Comparison of ENCODE assay signal across 1 cellular context in the genomic region with DNA sequence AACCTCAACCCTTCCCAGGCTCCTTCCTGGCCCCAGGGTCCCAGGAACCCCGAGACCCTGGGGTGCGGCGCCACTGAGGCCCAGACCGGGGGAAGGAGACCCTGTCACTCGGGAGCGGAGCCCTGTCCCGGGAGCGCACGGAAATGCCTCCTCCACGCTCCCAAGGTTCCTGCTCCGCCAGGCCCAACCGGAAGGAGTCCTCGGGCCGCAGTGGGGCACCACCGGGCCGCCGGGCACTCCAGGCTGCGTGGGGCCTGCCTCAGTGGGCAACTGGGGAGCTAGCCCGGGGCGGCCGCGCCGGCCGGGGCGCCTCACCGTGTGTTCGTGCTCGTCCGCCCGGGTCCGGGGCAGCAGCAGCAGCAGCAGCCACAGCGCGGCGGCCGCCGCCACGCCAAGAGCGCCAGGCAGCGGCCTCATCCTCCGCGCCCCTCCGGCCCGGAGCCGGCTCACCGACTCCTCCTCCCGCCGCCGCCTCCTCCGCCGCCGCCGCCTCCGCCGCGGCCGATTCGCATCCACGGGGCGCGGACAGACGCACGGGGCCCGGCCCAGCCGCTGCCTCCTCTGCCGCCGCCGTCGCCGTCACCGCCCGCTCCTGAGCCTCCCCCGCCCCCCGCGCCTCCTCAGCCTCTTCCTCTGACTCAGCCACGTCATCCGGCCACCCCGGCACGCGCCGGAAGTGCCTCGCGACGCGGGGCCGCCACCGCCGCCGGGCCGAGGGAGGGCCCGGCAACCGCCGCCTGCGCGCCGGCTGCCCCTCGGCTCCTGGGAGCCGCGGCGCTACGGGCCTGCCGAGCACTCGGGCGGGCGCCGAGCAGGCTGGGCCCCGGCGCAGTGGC.
TF ChIP-seq lines count a peak whose summit lies in the region.

A gene (minus strand): TSS at position 594 of the 836 bp plus-strand sequence. CDS start 177 bp downstream, at position 417.

TF ChIP-seq in K562, 482 proteins besides CTCF, POLR2A, EP300 and RAD21 (continued from another document and continues in another):
- TF ChIP-seq NCOA1 (IDR thresholded peaks at IDR 0.05; ENCODE audit: low read depth) (peak; percentile 79; the same call in 1 of the 2 replicates), HEY1 (CRISPR knock-in tag; IDR thresholded peaks at IDR 0.05; ENCODE audit: borderline replicate concordance) (no peak), EWSR1 (IDR thresholded peaks at IDR 0.05; ENCODE audit: borderline replicate concordance, low read depth, partially characterized antibody) (no peak), CREM (IDR thresholded peaks at IDR 0.05; ENCODE audit: low read depth) (peak; percentile 93), CBX8 (IDR thresholded peaks at IDR 0.05; ENCODE audit: borderline replicate concordance, extremely low read depth, low read depth, low read length, poor library complexity, severe bottlenecking) (no peak), LCOR (CRISPR knock-in tag; IDR thresholded peaks at IDR 0.05) (0 out of 2 replicates have a peak, but pooled peaks have one; percentile 49), KLF16 (IDR thresholded peaks at IDR 0.05) (no peak), FIP1L1 (IDR thresholded peaks at IDR 0.05; ENCODE audit: low read depth, low read length, poor library complexity, severe bottlenecking) (peak; percentile 11), ZNF551 (CRISPR knock-in tag; IDR thresholded peaks at IDR 0.05) (no peak), GABPB1 (CRISPR knock-in tag; IDR thresholded peaks at IDR 0.05) (peak; percentile 91), BHLHE40 (IDR thresholded peaks at IDR 0.05; ENCODE audit: low read length) (peak; percentile 85), KDM4B (IDR thresholded peaks at IDR 0.05; ENCODE audit: borderline replicate concordance in 2 of 2, low read depth in 1 of 2) (0 out of 4 replicates have a peak, but pooled peaks of 1 of the 2 experiments have one; percentile 48), ZNF780A (CRISPR knock-in tag; IDR thresholded peaks at IDR 0.05) (no peak), POLR2H (tag; IDR thresholded peaks at IDR 0.05; ENCODE audit: low read depth) (peak; percentile 64; the same call in 1 of the 2 replicates), FOSL1 (tag; conservative IDR thresholded peaks at IDR 0.05) (peak; percentile 91), CREB1 (IDR thresholded peaks at IDR 0.05) (peak; percentile 87), CREB1 (CRISPR knock-in tag; IDR thresholded peaks at IDR 0.05) (0 out of 2 replicates have a peak, but pooled peaks have one; percentile 58), TRIM24 (IDR thresholded peaks at IDR 0.05) (peak in 1 of 2 experiments; percentile 80; a peak in 2 of 4 replicates), SAFB2 (IDR thresholded peaks at IDR 0.05; ENCODE audit: borderline replicate concordance, low read depth, low read length, severe bottlenecking) (no peak), IRF2 (CRISPR knock-in tag; IDR thresholded peaks at IDR 0.05) (no peak), ZNF699 (CRISPR knock-in tag; IDR thresholded peaks at IDR 0.05; ENCODE audit: insufficient replicate concordance) (no peak), NR3C1 (CRISPR knock-in tag; IDR thresholded peaks at IDR 0.05) (peak; percentile 64; the same call in 1 of the 2 replicates), EP400 (IDR thresholded peaks at IDR 0.05) (peak; percentile 61; the same call in 1 of the 2 replicates), RBFOX2 (IDR thresholded peaks at IDR 0.05; ENCODE audit: low read depth, low read length) (peak; percentile 91), ELF1 (tag; IDR thresholded peaks at IDR 0.05) (peak; percentile 63), CXXC5 (CRISPR knock-in tag; IDR thresholded peaks at IDR 0.05) (peak; percentile 91), ZNF282 (CRISPR knock-in tag; IDR thresholded peaks at IDR 0.05) (no peak), TEAD4 (IDR thresholded peaks at IDR 0.05; ENCODE audit: low read length) (peak; percentile 19; the same call in 1 of the 2 replicates), TEAD4 (CRISPR knock-in tag; IDR thresholded peaks at IDR 0.05; ENCODE audit: borderline replicate concordance) (no peak), RB1 (IDR thresholded peaks at IDR 0.05; ENCODE audit: low read depth) (peak; percentile 84), ZNF717 (CRISPR knock-in tag; IDR thresholded peaks at IDR 0.05) (no peak), CCNT2 (IDR thresholded peaks at IDR 0.05; ENCODE audit: borderline replicate concordance, extremely low read depth, insufficient read length, low read depth, low read length) (peak; percentile 90), POLR2G (IDR thresholded peaks at IDR 0.05; ENCODE audit: low read depth, low read length) (peak; percentile 92), TAF1 (IDR thresholded peaks at IDR 0.05; ENCODE audit: control insufficient read depth, extremely low read depth, insufficient read depth, low read length, severe bottlenecking) (peak; percentile 62), MXI1 (IDR thresholded peaks at IDR 0.05; ENCODE audit: low read depth, low read length) (no peak)
- TF ChIP-seq, protein P1, sequence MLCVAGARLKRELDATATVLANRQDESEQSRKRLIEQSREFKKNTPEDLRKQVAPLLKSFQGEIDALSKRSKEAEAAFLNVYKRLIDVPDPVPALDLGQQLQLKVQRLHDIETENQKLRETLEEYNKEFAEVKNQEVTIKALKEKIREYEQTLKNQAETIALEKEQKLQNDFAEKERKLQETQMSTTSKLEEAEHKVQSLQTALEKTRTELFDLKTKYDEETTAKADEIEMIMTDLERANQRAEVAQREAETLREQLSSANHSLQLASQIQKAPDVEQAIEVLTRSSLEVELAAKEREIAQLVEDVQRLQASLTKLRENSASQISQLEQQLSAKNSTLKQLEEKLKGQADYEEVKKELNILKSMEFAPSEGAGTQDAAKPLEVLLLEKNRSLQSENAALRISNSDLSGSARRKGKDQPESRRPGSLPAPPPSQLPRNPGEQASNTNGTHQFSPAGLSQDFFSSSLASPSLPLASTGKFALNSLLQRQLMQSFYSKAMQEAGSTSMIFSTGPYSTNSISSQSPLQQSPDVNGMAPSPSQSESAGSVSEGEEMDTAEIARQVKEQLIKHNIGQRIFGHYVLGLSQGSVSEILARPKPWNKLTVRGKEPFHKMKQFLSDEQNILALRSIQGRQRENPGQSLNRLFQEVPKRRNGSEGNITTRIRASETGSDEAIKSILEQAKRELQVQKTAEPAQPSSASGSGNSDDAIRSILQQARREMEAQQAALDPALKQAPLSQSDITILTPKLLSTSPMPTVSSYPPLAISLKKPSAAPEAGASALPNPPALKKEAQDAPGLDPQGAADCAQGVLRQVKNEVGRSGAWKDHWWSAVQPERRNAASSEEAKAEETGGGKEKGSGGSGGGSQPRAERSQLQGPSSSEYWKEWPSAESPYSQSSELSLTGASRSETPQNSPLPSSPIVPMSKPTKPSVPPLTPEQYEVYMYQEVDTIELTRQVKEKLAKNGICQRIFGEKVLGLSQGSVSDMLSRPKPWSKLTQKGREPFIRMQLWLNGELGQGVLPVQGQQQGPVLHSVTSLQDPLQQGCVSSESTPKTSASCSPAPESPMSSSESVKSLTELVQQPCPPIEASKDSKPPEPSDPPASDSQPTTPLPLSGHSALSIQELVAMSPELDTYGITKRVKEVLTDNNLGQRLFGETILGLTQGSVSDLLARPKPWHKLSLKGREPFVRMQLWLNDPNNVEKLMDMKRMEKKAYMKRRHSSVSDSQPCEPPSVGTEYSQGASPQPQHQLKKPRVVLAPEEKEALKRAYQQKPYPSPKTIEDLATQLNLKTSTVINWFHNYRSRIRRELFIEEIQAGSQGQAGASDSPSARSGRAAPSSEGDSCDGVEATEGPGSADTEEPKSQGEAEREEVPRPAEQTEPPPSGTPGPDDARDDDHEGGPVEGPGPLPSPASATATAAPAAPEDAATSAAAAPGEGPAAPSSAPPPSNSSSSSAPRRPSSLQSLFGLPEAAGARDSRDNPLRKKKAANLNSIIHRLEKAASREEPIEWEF (CRISPR knock-in tag; IDR thresholded peaks at IDR 0.05), result no peak
- TF ChIP-seq, protein P2, sequence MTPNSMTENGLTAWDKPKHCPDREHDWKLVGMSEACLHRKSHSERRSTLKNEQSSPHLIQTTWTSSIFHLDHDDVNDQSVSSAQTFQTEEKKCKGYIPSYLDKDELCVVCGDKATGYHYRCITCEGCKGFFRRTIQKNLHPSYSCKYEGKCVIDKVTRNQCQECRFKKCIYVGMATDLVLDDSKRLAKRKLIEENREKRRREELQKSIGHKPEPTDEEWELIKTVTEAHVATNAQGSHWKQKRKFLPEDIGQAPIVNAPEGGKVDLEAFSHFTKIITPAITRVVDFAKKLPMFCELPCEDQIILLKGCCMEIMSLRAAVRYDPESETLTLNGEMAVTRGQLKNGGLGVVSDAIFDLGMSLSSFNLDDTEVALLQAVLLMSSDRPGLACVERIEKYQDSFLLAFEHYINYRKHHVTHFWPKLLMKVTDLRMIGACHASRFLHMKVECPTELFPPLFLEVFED (CRISPR knock-in tag; conservative IDR thresholded peaks at IDR 0.05), result no peak
- TF ChIP-seq, protein P3, sequence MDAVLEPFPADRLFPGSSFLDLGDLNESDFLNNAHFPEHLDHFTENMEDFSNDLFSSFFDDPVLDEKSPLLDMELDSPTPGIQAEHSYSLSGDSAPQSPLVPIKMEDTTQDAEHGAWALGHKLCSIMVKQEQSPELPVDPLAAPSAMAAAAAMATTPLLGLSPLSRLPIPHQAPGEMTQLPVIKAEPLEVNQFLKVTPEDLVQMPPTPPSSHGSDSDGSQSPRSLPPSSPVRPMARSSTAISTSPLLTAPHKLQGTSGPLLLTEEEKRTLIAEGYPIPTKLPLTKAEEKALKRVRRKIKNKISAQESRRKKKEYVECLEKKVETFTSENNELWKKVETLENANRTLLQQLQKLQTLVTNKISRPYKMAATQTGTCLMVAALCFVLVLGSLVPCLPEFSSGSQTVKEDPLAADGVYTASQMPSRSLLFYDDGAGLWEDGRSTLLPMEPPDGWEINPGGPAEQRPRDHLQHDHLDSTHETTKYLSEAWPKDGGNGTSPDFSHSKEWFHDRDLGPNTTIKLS (IDR thresholded peaks at IDR 0.05; ENCODE audit: borderline replicate concordance, low read depth), result peak; percentile 95
- TF ChIP-seq, protein P4, sequence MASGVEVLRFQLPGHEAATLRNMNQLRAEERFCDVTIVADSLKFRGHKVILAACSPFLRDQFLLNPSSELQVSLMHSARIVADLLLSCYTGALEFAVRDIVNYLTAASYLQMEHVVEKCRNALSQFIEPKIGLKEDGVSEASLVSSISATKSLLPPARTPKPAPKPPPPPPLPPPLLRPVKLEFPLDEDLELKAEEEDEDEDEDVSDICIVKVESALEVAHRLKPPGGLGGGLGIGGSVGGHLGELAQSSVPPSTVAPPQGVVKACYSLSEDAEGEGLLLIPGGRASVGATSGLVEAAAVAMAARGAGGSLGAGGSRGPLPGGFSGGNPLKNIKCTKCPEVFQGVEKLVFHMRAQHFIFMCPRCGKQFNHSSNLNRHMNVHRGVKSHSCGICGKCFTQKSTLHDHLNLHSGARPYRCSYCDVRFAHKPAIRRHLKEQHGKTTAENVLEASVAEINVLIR (CRISPR knock-in tag; IDR thresholded peaks at IDR 0.05), result peak; percentile 49; the same call in 1 of the 2 replicates
- TF ChIP-seq, protein P5, sequence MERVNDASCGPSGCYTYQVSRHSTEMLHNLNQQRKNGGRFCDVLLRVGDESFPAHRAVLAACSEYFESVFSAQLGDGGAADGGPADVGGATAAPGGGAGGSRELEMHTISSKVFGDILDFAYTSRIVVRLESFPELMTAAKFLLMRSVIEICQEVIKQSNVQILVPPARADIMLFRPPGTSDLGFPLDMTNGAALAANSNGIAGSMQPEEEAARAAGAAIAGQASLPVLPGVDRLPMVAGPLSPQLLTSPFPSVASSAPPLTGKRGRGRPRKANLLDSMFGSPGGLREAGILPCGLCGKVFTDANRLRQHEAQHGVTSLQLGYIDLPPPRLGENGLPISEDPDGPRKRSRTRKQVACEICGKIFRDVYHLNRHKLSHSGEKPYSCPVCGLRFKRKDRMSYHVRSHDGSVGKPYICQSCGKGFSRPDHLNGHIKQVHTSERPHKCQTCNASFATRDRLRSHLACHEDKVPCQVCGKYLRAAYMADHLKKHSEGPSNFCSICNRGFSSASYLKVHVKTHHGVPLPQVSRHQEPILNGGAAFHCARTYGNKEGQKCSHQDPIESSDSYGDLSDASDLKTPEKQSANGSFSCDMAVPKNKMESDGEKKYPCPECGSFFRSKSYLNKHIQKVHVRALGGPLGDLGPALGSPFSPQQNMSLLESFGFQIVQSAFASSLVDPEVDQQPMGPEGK (CRISPR knock-in tag; IDR thresholded peaks at IDR 0.05; ENCODE audit: borderline replicate concordance), result no peak
- TF ChIP-seq, protein P6, sequence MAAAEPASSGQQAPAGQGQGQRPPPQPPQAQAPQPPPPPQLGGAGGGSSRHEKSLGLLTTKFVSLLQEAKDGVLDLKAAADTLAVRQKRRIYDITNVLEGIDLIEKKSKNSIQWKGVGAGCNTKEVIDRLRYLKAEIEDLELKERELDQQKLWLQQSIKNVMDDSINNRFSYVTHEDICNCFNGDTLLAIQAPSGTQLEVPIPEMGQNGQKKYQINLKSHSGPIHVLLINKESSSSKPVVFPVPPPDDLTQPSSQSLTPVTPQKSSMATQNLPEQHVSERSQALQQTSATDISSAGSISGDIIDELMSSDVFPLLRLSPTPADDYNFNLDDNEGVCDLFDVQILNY (CRISPR knock-in tag; IDR thresholded peaks at IDR 0.05), result no peak
- TF ChIP-seq, protein P7, sequence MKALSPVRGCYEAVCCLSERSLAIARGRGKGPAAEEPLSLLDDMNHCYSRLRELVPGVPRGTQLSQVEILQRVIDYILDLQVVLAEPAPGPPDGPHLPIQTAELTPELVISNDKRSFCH (CRISPR knock-in tag; IDR thresholded peaks at IDR 0.05), result no peak
- TF ChIP-seq, protein P7 (tag; IDR thresholded peaks at IDR 0.05), result 0 out of 2 replicates have a peak, but pooled peaks have one; percentile 3
- TF ChIP-seq, protein P8, sequence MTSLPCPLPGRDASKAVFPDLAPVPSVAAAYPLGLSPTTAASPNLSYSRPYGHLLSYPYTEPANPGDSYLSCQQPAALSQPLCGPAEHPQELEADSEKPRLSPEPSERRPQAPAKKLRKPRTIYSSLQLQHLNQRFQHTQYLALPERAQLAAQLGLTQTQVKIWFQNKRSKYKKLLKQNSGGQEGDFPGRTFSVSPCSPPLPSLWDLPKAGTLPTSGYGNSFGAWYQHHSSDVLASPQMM (CRISPR knock-in tag; IDR thresholded peaks at IDR 0.05), result no peak
- TF ChIP-seq, protein P9, sequence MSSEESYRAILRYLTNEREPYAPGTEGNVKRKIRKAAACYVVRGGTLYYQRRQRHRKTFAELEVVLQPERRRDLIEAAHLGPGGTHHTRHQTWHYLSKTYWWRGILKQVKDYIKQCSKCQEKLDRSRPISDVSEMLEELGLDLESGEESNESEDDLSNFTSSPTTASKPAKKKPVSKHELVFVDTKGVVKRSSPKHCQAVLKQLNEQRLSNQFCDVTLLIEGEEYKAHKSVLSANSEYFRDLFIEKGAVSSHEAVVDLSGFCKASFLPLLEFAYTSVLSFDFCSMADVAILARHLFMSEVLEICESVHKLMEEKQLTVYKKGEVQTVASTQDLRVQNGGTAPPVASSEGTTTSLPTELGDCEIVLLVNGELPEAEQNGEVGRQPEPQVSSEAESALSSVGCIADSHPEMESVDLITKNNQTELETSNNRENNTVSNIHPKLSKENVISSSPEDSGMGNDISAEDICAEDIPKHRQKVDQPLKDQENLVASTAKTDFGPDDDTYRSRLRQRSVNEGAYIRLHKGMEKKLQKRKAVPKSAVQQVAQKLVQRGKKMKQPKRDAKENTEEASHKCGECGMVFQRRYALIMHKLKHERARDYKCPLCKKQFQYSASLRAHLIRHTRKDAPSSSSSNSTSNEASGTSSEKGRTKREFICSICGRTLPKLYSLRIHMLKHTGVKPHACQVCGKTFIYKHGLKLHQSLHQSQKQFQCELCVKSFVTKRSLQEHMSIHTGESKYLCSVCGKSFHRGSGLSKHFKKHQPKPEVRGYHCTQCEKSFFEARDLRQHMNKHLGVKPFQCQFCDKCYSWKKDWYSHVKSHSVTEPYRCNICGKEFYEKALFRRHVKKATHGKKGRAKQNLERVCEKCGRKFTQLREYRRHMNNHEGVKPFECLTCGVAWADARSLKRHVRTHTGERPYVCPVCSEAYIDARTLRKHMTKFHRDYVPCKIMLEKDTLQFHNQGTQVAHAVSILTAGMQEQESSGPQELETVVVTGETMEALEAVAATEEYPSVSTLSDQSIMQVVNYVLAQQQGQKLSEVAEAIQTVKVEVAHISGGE (CRISPR knock-in tag; IDR thresholded peaks at IDR 0.05), result peak; percentile 89 to 97 (median 96)
